Comparison of ENCODE assay signal across 10 cellular contexts in the genomic region with DNA sequence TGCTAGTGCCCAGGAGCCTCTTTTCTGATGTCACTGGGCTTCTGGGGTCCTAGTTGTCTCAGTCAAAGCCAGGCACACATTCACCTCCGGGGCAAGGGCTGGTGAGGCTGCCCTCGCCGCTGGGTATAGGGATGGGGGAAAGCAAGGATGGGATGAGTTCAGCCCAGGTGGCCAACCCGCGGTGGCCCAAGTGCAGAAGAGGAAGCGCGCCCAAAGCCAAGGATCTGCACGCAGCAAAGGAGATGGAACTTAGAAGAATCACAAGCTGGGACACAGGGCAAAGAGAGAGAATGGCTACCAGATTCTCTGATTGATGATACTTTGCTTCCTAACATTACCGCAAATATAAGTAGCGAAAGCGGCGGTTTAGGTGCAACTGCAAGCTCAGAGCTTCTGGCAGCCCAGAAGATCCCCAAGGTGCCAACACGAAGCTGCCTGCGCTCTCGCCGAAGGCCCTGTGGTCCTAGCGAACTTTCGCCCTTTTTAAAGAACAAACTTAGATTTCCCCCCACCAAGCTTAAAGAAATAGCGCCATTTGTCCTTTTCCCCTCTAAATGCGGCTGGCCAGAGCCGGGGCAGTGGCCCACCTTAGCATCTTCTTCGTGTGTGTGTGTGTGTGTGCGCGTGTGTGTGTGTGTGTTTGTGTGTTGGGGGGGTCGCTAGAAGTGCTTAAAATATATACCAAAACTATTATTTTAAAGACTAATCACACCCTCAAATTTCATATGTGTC. TPM values are rescaled to one million over a fixed set of nuclear protein-coding genes. Genes with fewer than 3 reads are reported as not detected.
DNase-seq lines count a peak whose midpoint lies in the region; ATAC-seq and TF ChIP-seq lines count a peak whose summit lies in the region.
"Had no signal": no experiment of that assay in that cellular context is flagged by ENCODE, and none has a peak within 500 bp of the region (broad histone marks: within the 10 kb centered on the region; RNA-seq: fewer than 3 reads in every experiment).

No MANE protein-coding gene starts in this region.

- H3K27ac ChIP-seq in testis = no peak overlapping the region

- TF ChIP-seq CTCF in testis (IDR thresholded peaks at IDR 0.05) = no peak

- CTCF ChIA-PET in activated CD8-positive, alpha-beta memory T cell treated with anti-CD3 and anti-CD28 coated beads, Interleukin-2, amount 10 ng/mL, durations not matched to agents 7 days and 5 days (lab: Charles Lee) = interaction anchor here (0.8 kb wide), 1 partner anchor 14 kb away, joined by 3 read pairs; no protein-coding TSS in a partner anchor

- intact Hi-C loops in testis (cut with DNase I; ENCODE audit: low total_unique reads) = no loop called here

- H3K4me3 ChIP-seq in testis = peak overlapping the region; percentile 33 to 59

- 7 to 14% methylated on average over 25 of the region's 25 CpGs for WGBS in testis, 2 donors

- no peak for DNase-seq in activated CD8-positive, alpha-beta memory T cell treated with anti-CD3 and anti-CD28 coated beads, Interleukin-2, amount 10 ng/mL, durations not matched to agents 7 days and 5 days
- no peak for DNase-seq in activated CD8-positive, alpha-beta memory T cell treated with anti-CD3 and anti-CD28 coated beads for 24 hours
- DNase-seq in activated naive CD8-positive, alpha-beta T cell treated with anti-CD3 and anti-CD28 coated beads, Interleukin-2, amount 50 U/mL, for 24 hours = no peak
- DNase-seq in memory B cell (ENCODE audit: low spot score in 2 of 2) (no peak), testis (no peak), H4 (ENCODE audit: low spot score) (no peak), NCI-H146 (lab: John Stamatoyannopoulos, UW) (no peak), cerebellar cortex (ENCODE audit: low spot score) (no peak)

- H3K36me3 ChIP-seq in testis (ENCODE audit: low read depth, missing control alignments) = no peaks in the 10 kb centered on the region

- peaks cover 31% of the 10 kb centered on the region for H3K4me1 ChIP-seq in testis

- peak overlapping the region; percentile 8 for H3K4me3 Mint-ChIP-seq in activated CD8-positive, alpha-beta memory T cell treated with anti-CD3 and anti-CD28 coated beads, Interleukin-2, amount 10 ng/mL, durations not matched to agents 7 days and 5 days
- peak overlapping the region; percentile 64 for H3K4me3 Mint-ChIP-seq in activated naive CD8-positive, alpha-beta T cell treated with anti-CD3 and anti-CD28 coated beads, Interleukin-2, amount 50 U/mL, for 24 hours
- peak overlapping the region; percentile 21 for H3K4me3 Mint-ChIP-seq in memory B cell

- peak overlapping the region; percentile 6 for H3K27ac Mint-ChIP-seq in activated CD8-positive, alpha-beta memory T cell treated with anti-CD3 and anti-CD28 coated beads, Interleukin-2, amount 10 ng/mL, durations not matched to agents 7 days and 5 days
- no peak overlapping the region for H3K27ac Mint-ChIP-seq in activated naive CD8-positive, alpha-beta T cell treated with anti-CD3 and anti-CD28 coated beads, Interleukin-2, amount 50 U/mL, for 24 hours
- H3K27ac Mint-ChIP-seq in memory B cell = no peak overlapping the region
- H3K27ac Mint-ChIP-seq: activated naive CD4-positive, alpha-beta T cell treated with anti-CD3 and anti-CD28 coated beads, Interleukin-2, amount 50 U/mL, for 72 hours had no signal

- H3K27me3 Mint-ChIP-seq in activated CD8-positive, alpha-beta memory T cell treated with anti-CD3 and anti-CD28 coated beads, Interleukin-2, amount 10 ng/mL, durations not matched to agents 7 days and 5 days = peaks cover 77% of the 10 kb centered on the region
- peaks cover 59% of the 10 kb centered on the region for H3K27me3 Mint-ChIP-seq in activated naive CD8-positive, alpha-beta T cell treated with anti-CD3 and anti-CD28 coated beads, Interleukin-2, amount 50 U/mL, for 24 hours
- peaks cover 26% of the 10 kb centered on the region for H3K27me3 Mint-ChIP-seq in memory B cell

- no peaks in the 10 kb centered on the region for H3K27me3 ChIP-seq in testis

- peaks cover 31% of the 10 kb centered on the region for H3K4me1 Mint-ChIP-seq in activated CD8-positive, alpha-beta memory T cell treated with anti-CD3 and anti-CD28 coated beads, Interleukin-2, amount 10 ng/mL, durations not matched to agents 7 days and 5 days
- H3K4me1 Mint-ChIP-seq in activated naive CD8-positive, alpha-beta T cell treated with anti-CD3 and anti-CD28 coated beads, Interleukin-2, amount 50 U/mL, for 24 hours = peaks cover 35% of the 10 kb centered on the region
- peaks cover 14% of the 10 kb centered on the region for H3K4me1 Mint-ChIP-seq in memory B cell

- peaks cover 4% of the 10 kb centered on the region for H3K36me3 Mint-ChIP-seq in activated CD8-positive, alpha-beta memory T cell treated with anti-CD3 and anti-CD28 coated beads, Interleukin-2, amount 10 ng/mL, durations not matched to agents 7 days and 5 days
- no peaks in the 10 kb centered on the region for H3K36me3 Mint-ChIP-seq in activated naive CD8-positive, alpha-beta T cell treated with anti-CD3 and anti-CD28 coated beads, Interleukin-2, amount 50 U/mL, for 24 hours (ENCODE audit: low read depth)
- H3K36me3 Mint-ChIP-seq in memory B cell = no peaks in the 10 kb centered on the region

- ATAC-seq in activated CD8-positive, alpha-beta memory T cell treated with anti-CD3 and anti-CD28 coated beads, Interleukin-2, amount 10 ng/mL, durations not matched to agents 7 days and 5 days = no peak
- no peak for ATAC-seq in activated naive CD8-positive, alpha-beta T cell treated with anti-CD3 and anti-CD28 coated beads, Interleukin-2, amount 50 U/mL, for 24 hours
- ATAC-seq in memory B cell (ENCODE audit: low read depth) = no peak
- ATAC-seq: activated naive CD4-positive, alpha-beta T cell treated with anti-CD3 and anti-CD28 coated beads, Interleukin-2, amount 50 U/mL, for 72 hours had no signal

- no peaks in the 10 kb centered on the region for H3K9me3 ChIP-seq in testis

- no peak for TF ChIP-seq POLR2A in testis (IDR thresholded peaks at IDR 0.05)

- H3K9me3 Mint-ChIP-seq in activated CD8-positive, alpha-beta memory T cell treated with anti-CD3 and anti-CD28 coated beads, Interleukin-2, amount 10 ng/mL, durations not matched to agents 7 days and 5 days (ENCODE audit: low read depth) = no peaks in the 10 kb centered on the region
- no peaks in the 10 kb centered on the region for H3K9me3 Mint-ChIP-seq in activated naive CD8-positive, alpha-beta T cell treated with anti-CD3 and anti-CD28 coated beads, Interleukin-2, amount 50 U/mL, for 24 hours
- no peaks in the 10 kb centered on the region for H3K9me3 Mint-ChIP-seq in memory B cell
- H3K9me3 Mint-ChIP-seq: activated naive CD4-positive, alpha-beta T cell treated with anti-CD3 and anti-CD28 coated beads, Interleukin-2, amount 50 U/mL, for 72 hours had no signal

RNA-seq across cellular contexts. Expression of gene MKX, which starts 0.9 kb away (rescaled TPM):
- not detected for total RNA-seq in activated CD8-positive, alpha-beta memory T cell treated with anti-CD3 and anti-CD28 coated beads, Interleukin-2, amount 10 ng/mL, durations not matched to agents 7 days and 5 days
- 1 to 10 TPM; 1.7 to 4.2 TPM for total RNA-seq in testis
- 1.1 TPM for polyA plus RNA-seq in testis (ENCODE audit: insufficient read depth, low read depth, low replicate concordance)
- total RNA-seq in H4 (2014; rRNA removed; shearing (Covaris generic)) = not detected in 2 replicates
- total RNA-seq: activated naive CD4-positive, alpha-beta T cell treated with anti-CD3 and anti-CD28 coated beads, Interleukin-2, amount 50 U/mL, for 72 hours; OCI-LY7 had no signal

Comparison
In these comparisons a context has a peak if more than half of its experiments do, and no peak if none do; other contexts are left out.
1. H3K4me3 Mint-ChIP-seq: peak in every context shown above with its lines; median percentile 64 in activated naive CD8-positive, alpha-beta T cell treated with anti-CD3 and anti-CD28 coated beads, Interleukin-2, amount 50 U/mL, for 24 hours; 21 in memory B cell; 8 in activated CD8-positive, alpha-beta memory T cell treated with anti-CD3 and anti-CD28 coated beads, Interleukin-2, amount 10 ng/mL, durations not matched to agents 7 days and 5 days.